ENCODE assay signal across 14 cellular contexts in genomic region chr6:90169328-90169886, GRCh38.
DNase-seq lines count a peak whose midpoint lies in the region; ATAC-seq lines count a peak whose summit lies in the region.
"Had no signal": no experiment of that assay in that cellular context is flagged by ENCODE, and none has a peak within 500 bp of the region (broad histone marks: within the 10 kb centered on the region; RNA-seq: fewer than 3 reads in every experiment).

No MANE protein-coding gene starts in this region.

- no peaks in the 10 kb centered on the region for H3K27me3 Mint-ChIP-seq in activated naive CD4-positive, alpha-beta T cell treated with anti-CD3 and anti-CD28 coated beads for 36 hours (ENCODE audit: low read depth)
- H3K27me3 Mint-ChIP-seq in stimulated activated naive CD8-positive, alpha-beta T cell treated with anti-CD3 and anti-CD28 coated beads, Interleukin-15, amount 100 ng/mL, for 72 hours, result no peaks in the 10 kb centered on the region
- H3K27me3 Mint-ChIP-seq: IgD-negative memory B cell had no signal

- no peak for DNase-seq in activated naive CD4-positive, alpha-beta T cell treated with anti-CD3 and anti-CD28 coated beads for 36 hours
- no peak for DNase-seq in activated naive CD4-positive, alpha-beta T cell treated with anti-CD3 and anti-CD28 coated beads, Interleukin-2, amount 50 U/mL, for 16 hours
- DNase-seq in astrocyte of the hippocampus (ENCODE audit: low read depth, low spot score) (peak; percentile 24), medulla oblongata (ENCODE audit: extremely low spot score) (peak; percentile 54)
- no peak for DNase-seq in stimulated activated naive CD8-positive, alpha-beta T cell treated with anti-CD3 and anti-CD28 coated beads, Interleukin-15, amount 100 ng/mL, for 72 hours
- DNase-seq: NCI-H1436 treated with DMSO at 0.1 percent for 48 hours, NCI-H69, nephron progenitor cell, SIG-M5, upper lobe of left lung had no signal

- CTCF ChIA-PET in activated naive CD4-positive, alpha-beta T cell treated with anti-CD3 and anti-CD28 coated beads for 36 hours (lab: Charles Lee), result interaction anchor here (0.5 to 1.8 kb wide), 2 partner anchors 13 to 14 kb away, joined by 3 to 4 read pairs; no protein-coding TSS in a partner anchor

- intact Hi-C loops in activated naive CD4-positive, alpha-beta T cell treated with anti-CD3 and anti-CD28 coated beads for 36 hours (cut with micrococcal nuclease), result no loop called here

- H3K4me3 Mint-ChIP-seq in activated naive CD4-positive, alpha-beta T cell treated with anti-CD3 and anti-CD28 coated beads for 36 hours, result no peak overlapping the region
- peak overlapping the region in 1 of 2 donors; percentile 60 for H3K4me3 Mint-ChIP-seq in stimulated activated naive CD8-positive, alpha-beta T cell treated with anti-CD3 and anti-CD28 coated beads, Interleukin-15, amount 100 ng/mL, for 72 hours
- H3K4me3 Mint-ChIP-seq: nephron progenitor cell had no signal

- peak; percentile 80 for ATAC-seq in stimulated activated naive CD8-positive, alpha-beta T cell treated with anti-CD3 and anti-CD28 coated beads, Interleukin-15, amount 100 ng/mL, for 72 hours
- no peak for ATAC-seq in GM21723 (IDR thresholded peaks at IDR 0.05; ENCODE audit: unreplicated experiment)
- no peak for ATAC-seq in HG03139 (IDR thresholded peaks at IDR 0.05; ENCODE audit: unreplicated experiment)
- ATAC-seq in GM19035 (IDR thresholded peaks at IDR 0.05; ENCODE audit: unreplicated experiment), result no peak

- H3K27ac Mint-ChIP-seq in activated naive CD4-positive, alpha-beta T cell treated with anti-CD3 and anti-CD28 coated beads for 36 hours, result peak overlapping the region; percentile 50
- H3K27ac Mint-ChIP-seq in stimulated activated naive CD8-positive, alpha-beta T cell treated with anti-CD3 and anti-CD28 coated beads, Interleukin-15, amount 100 ng/mL, for 72 hours, result peak overlapping the region; percentile 67 to 78
- H3K27ac Mint-ChIP-seq: IgD-negative memory B cell, nephron progenitor cell had no signal

- peaks cover 72% of the 10 kb centered on the region for H3K4me1 Mint-ChIP-seq in activated naive CD4-positive, alpha-beta T cell treated with anti-CD3 and anti-CD28 coated beads for 36 hours (ENCODE audit: low read depth)
- peaks cover 64% of the 10 kb centered on the region for H3K4me1 Mint-ChIP-seq in stimulated activated naive CD8-positive, alpha-beta T cell treated with anti-CD3 and anti-CD28 coated beads, Interleukin-15, amount 100 ng/mL, for 72 hours

- H3K36me3 Mint-ChIP-seq in activated naive CD4-positive, alpha-beta T cell treated with anti-CD3 and anti-CD28 coated beads for 36 hours (ENCODE audit: low read depth), result peaks cover 42% of the 10 kb centered on the region

- peaks cover 1% of the 10 kb centered on the region for H3K9me3 Mint-ChIP-seq in activated naive CD4-positive, alpha-beta T cell treated with anti-CD3 and anti-CD28 coated beads for 36 hours
- H3K9me3 Mint-ChIP-seq in stimulated activated naive CD8-positive, alpha-beta T cell treated with anti-CD3 and anti-CD28 coated beads, Interleukin-15, amount 100 ng/mL, for 72 hours, result no peaks in the 10 kb centered on the region

Comparison
In these comparisons a context has a peak if more than half of its experiments do, and no peak if none do; other contexts are left out.
1. DNase-seq: peak in astrocyte of the hippocampus (single experiment) and medulla oblongata (single experiment); none in activated naive CD4-positive, alpha-beta T cell treated with anti-CD3 and anti-CD28 coated beads for 36 hours (single experiment), activated naive CD4-positive, alpha-beta T cell treated with anti-CD3 and anti-CD28 coated beads, Interleukin-2, amount 50 U/mL, for 16 hours (single experiment) and stimulated activated naive CD8-positive, alpha-beta T cell treated with anti-CD3 and anti-CD28 coated beads, Interleukin-15, amount 100 ng/mL, for 72 hours (0 of 2).